ENCODE assay signal across 12 cellular contexts in the genomic region with DNA sequence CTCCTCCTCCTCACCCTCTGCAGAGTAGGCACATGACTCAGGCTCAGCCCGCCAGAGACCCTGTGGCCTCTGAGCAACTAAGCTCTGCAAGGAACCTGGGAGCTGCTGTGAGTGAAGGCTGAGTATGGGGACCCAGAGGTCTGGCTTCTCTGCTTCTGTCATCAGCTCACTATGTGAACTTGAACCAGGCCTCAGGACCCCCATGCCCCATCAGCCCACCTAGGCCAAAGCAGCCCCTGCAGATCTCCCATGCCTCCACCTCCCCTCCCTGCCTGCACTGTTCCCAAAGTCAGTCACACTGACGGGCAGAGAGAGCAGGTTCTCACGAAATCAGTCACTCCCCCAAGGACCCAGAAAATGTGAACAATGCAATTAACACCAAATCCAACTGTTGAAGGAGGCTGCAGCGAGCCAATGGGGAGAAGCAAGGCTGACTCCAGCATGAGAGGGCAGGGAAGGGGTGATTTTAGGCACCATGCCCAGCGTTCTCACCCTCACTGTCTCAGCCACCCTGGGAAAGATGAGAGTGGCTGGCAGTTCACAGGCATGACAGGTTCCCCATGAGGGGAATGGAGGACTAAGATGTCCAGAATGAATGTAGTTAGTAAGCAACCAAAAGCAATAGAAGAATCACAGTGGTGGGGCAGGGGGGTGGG.
A peak's percentile ranks its signal among the peaks of the same experiment; 100 is the strongest.
DNase-seq lines count a peak whose midpoint lies in the region; ATAC-seq, FAIRE-seq and TF ChIP-seq lines count a peak whose summit lies in the region.
"Had no signal": no experiment of that assay in that cellular context is flagged by ENCODE, and none has a peak within 500 bp of the region (broad histone marks: within the 10 kb centered on the region; RNA-seq: fewer than 3 reads in every experiment).

No MANE protein-coding gene starts in this region.

- H2AFZ ChIP-seq in ACC112 (ENCODE audit: low read length, unreplicated experiment) = no peak overlapping the region
- peak overlapping the region; percentile 81 for H2AFZ ChIP-seq in neuronal stem cell (ENCODE audit: low read length)

- ATAC-seq in HG02763 (IDR thresholded peaks at IDR 0.05; ENCODE audit: unreplicated experiment) = no peak
- ATAC-seq: activated T-cell treated with anti-CD3 and anti-CD28 coated beads, Interleukin-2, amount 50 U/mL, for 4 hours had no signal

- FAIRE-seq in GM12891 (lab: Jason Lieb, UNC) = no peak

- H3K9ac ChIP-seq in neuronal stem cell (ENCODE audit: low read depth, low read length, poor library complexity) = no peak overlapping the region

- peaks cover 2% of the 10 kb centered on the region for H3K27me3 Mint-ChIP-seq in dendritic cell treated with granulocyte-macrophage colony-stimulating factor and Interleukin-4, amounts not matched to agents 40 ng/mL and 50 ng/mL, for 4 days

- no peak overlapping the region for H4K8ac ChIP-seq in neuronal stem cell (ENCODE audit: low read depth, low read length)

- H2BK120ac ChIP-seq in neuronal stem cell (ENCODE audit: low read depth, low read length) = no peak overlapping the region

- H3K18ac ChIP-seq in neuronal stem cell (ENCODE audit: low read length) = no peak overlapping the region

- intact Hi-C loops in dendritic cell treated with granulocyte-macrophage colony-stimulating factor and Interleukin-4, amounts not matched to agents 40 ng/mL and 50 ng/mL, for 4 days (cut with micrococcal nuclease) = no loop called here

- no peaks in the 10 kb centered on the region for H3K79me1 ChIP-seq in neuronal stem cell (ENCODE audit: low read depth, low read length)

- no peak overlapping the region for H3K4me2 ChIP-seq in neuronal stem cell (ENCODE audit: insufficient read depth, low read length, poor library complexity, severe bottlenecking)

- H3K23ac ChIP-seq in neuronal stem cell (ENCODE audit: low read depth, low read length, poor library complexity) = no peak overlapping the region

- peak overlapping the region; percentile 68 for H3K27ac ChIP-seq in ACC112 (ENCODE audit: low read depth, low read length)
- no peak overlapping the region for H3K27ac ChIP-seq in neuronal stem cell (replicated peaks; ENCODE audit: low read length)

- no CpG with 5 or more reads among the region's 5 CpGs for WGBS in neuronal stem cell (ENCODE audit: extremely low coverage in 2 of 2, insufficient read length in 2 of 2, insufficient replicate concordance in 1 of 2), 2 donors

- peaks cover 84% of the 10 kb centered on the region for H3K4me1 Mint-ChIP-seq in dendritic cell treated with granulocyte-macrophage colony-stimulating factor and Interleukin-4, amounts not matched to agents 40 ng/mL and 50 ng/mL, for 4 days (ENCODE audit: low read depth)

- no peak overlapping the region for H2BK5ac ChIP-seq in neuronal stem cell (ENCODE audit: low read length)

- H4K91ac ChIP-seq in neuronal stem cell (ENCODE audit: low read depth, low read length, poor library complexity) = no peak overlapping the region

- H3K27me3 ChIP-seq in ACC112 (ENCODE audit: insufficient read depth, low read length) = no peaks in the 10 kb centered on the region
- no peaks in the 10 kb centered on the region for H3K27me3 ChIP-seq in neuronal stem cell (ENCODE audit: control insufficient read depth in 3 of 3, insufficient read depth in 3 of 3, low read depth in 1 of 3, low read length in 3 of 3)

- no peak for TF ChIP-seq POLR2A in GM12891 (IDR thresholded peaks at IDR 0.05; ENCODE audit: low read depth, low read length)

- H2AK5ac ChIP-seq in neuronal stem cell (ENCODE audit: low read depth, low read length) = no peak overlapping the region

- H3K14ac ChIP-seq in neuronal stem cell (ENCODE audit: low read length) = no peak overlapping the region

- peak; percentile 46 for DNase-seq in LHCN-M2 (ENCODE audit: low read depth)
- DNase-seq in neuronal stem cell (ENCODE audit: low spot score) = no peak
- no peak for DNase-seq in GM03348 (ENCODE audit: low spot score)
- DNase-seq in OCI-M2 (lab: John Stamatoyannopoulos, UW; ENCODE audit: unreplicated experiment) = no peak
- DNase-seq in GM12891 (ENCODE audit: insufficient read length, low spot score) = no peak
- DNase-seq: activated T-cell treated with anti-CD3 and anti-CD28 coated beads, Interleukin-2, amount 50 U/mL, for 4 hours; stimulated activated CD8-positive, alpha-beta memory T cell treated with anti-CD3 and anti-CD28 coated beads, Interleukin-4, amount 100 ng/mL, for 48 hours had no signal

- no peaks in the 10 kb centered on the region for H3K79me2 ChIP-seq in ACC112 (ENCODE audit: control insufficient read depth, insufficient read depth, low read length, unreplicated experiment)

- H3K4me1 ChIP-seq in ACC112 (ENCODE audit: control insufficient read depth, insufficient read depth, low read length, unreplicated experiment) = peaks cover 20% of the 10 kb centered on the region
- H3K4me1 ChIP-seq in neuronal stem cell (ENCODE audit: control insufficient read depth in 2 of 2, insufficient read depth in 1 of 2, low read depth in 1 of 2, low read length in 2 of 2) = peaks cover 8 to 15% of the 10 kb centered on the region in 2 donors

- H2BK15ac ChIP-seq in neuronal stem cell (ENCODE audit: low read length) = peak overlapping the region; percentile 16

- peaks cover 22% of the 10 kb centered on the region for H3K36me3 Mint-ChIP-seq in dendritic cell treated with granulocyte-macrophage colony-stimulating factor and Interleukin-4, amounts not matched to agents 40 ng/mL and 50 ng/mL, for 4 days (ENCODE audit: low read depth)

- no peaks in the 10 kb centered on the region for H3K36me3 ChIP-seq in ACC112 (ENCODE audit: insufficient read depth, low read length)
- no peaks in the 10 kb centered on the region for H3K36me3 ChIP-seq in neuronal stem cell (replicated peaks in 1 of 2; ENCODE audit: control insufficient read depth in 2 of 2, insufficient read depth in 2 of 2, low read length in 2 of 2)

- H3K4me3 Mint-ChIP-seq in dendritic cell treated with granulocyte-macrophage colony-stimulating factor and Interleukin-4, amounts not matched to agents 40 ng/mL and 50 ng/mL, for 4 days = no peak overlapping the region
- H3K4me3 Mint-ChIP-seq: activated T-cell treated with anti-CD3 and anti-CD28 coated beads, Interleukin-2, amount 50 U/mL, for 4 hours; B cell had no signal

- peak overlapping the region; percentile 90 for H3K27ac Mint-ChIP-seq in dendritic cell treated with granulocyte-macrophage colony-stimulating factor and Interleukin-4, amounts not matched to agents 40 ng/mL and 50 ng/mL, for 4 days
- H3K27ac Mint-ChIP-seq: B cell had no signal

- H3K4me3 ChIP-seq in ACC112 (ENCODE audit: low read depth, low read length) (no peak overlapping the region), neuronal stem cell (ENCODE audit: low read length in 2 of 2) (no peak overlapping the region)
- H3K4me3 ChIP-seq: lung had no signal

- no peaks in the 10 kb centered on the region for H3K9me3 ChIP-seq in neuronal stem cell (replicated peaks in 1 of 2; ENCODE audit: control insufficient read depth in 2 of 2, insufficient read depth in 1 of 2, low read depth in 1 of 2, low read length in 2 of 2)

- no peak overlapping the region for H3K4ac ChIP-seq in neuronal stem cell (ENCODE audit: low read length)

- no peak overlapping the region for H2BK12ac ChIP-seq in neuronal stem cell (ENCODE audit: low read length)

- no peaks in the 10 kb centered on the region for H3K9me3 Mint-ChIP-seq in dendritic cell treated with granulocyte-macrophage colony-stimulating factor and Interleukin-4, amounts not matched to agents 40 ng/mL and 50 ng/mL, for 4 days
- H3K9me3 Mint-ChIP-seq: activated T-cell treated with anti-CD3 and anti-CD28 coated beads, Interleukin-2, amount 50 U/mL, for 4 hours had no signal

TF ChIP-seq in GM12891, 5 proteins besides CTCF, POLR2A, EP300 and RAD21:
- no peak for TF ChIP-seq TAF1 (IDR thresholded peaks at IDR 0.05; ENCODE audit: low read depth, low read length)
- no peak for TF ChIP-seq PAX5 (IDR thresholded peaks at IDR 0.05; ENCODE audit: insufficient read depth, low read length, severe bottlenecking)
- TF ChIP-seq POU2F2 (IDR thresholded peaks at IDR 0.05; ENCODE audit: low read depth, low read length) = no peak
